In genomic region chr18:79662051-79662450, GRCh38 we compare ENCODE assay signal across 15 cellular contexts.
"Had no signal": no experiment of that assay in that cellular context is flagged by ENCODE, and none has a peak within 500 bp of the region (broad histone marks: within the 10 kb centered on the region; RNA-seq: fewer than 3 reads in every experiment).

No MANE protein-coding gene starts in this region.

- H3K36me3 ChIP-seq: esophagus squamous epithelium, heart left ventricle, right lobe of liver had no signal

- H3K79me2 ChIP-seq: parathyroid adenoma had no signal

- H3K4me1 ChIP-seq: esophagus squamous epithelium, heart left ventricle, parathyroid adenoma, psoas muscle, right lobe of liver had no signal

- H3K27me3 ChIP-seq: right lobe of liver had no signal

- H2AFZ ChIP-seq: parathyroid adenoma had no signal

- H3K9me3 ChIP-seq: heart left ventricle, psoas muscle, right lobe of liver had no signal

- H3K9me3 Mint-ChIP-seq: natural killer cell; stimulated activated naive CD8-positive, alpha-beta T cell treated with anti-CD3 and anti-CD28 coated beads, Interleukin-15, Interleukin-2, amounts not matched to agents 100 ng/mL and 50 ng/mL, for 24 hours had no signal

- H3K4me3 Mint-ChIP-seq: natural killer cell; stimulated activated memory B cell treated with anti-CD40 and anti-IgM and Interleukin-4, amounts not matched to agents 10 μg/mL and 1 μg/mL and 100 μg/mL, for 72 hours; stimulated activated naive CD8-positive, alpha-beta T cell treated with anti-CD3 and anti-CD28 coated beads, Interleukin-15, Interleukin-2, amounts not matched to agents 100 ng/mL and 50 ng/mL, for 24 hours had no signal

- H3K4me1 Mint-ChIP-seq: natural killer cell; stimulated activated memory B cell treated with anti-CD40 and anti-IgM and Interleukin-4, amounts not matched to agents 10 μg/mL and 1 μg/mL and 100 μg/mL, for 72 hours had no signal

- DNase-seq: central memory CD4-positive, alpha-beta T cell; cortex of kidney; esophagus squamous epithelium; foreskin fibroblast; heart left ventricle; mammary epithelial cell; natural killer cell; psoas muscle; retina; right lobe of liver; stimulated activated CD4-positive, alpha-beta T cell treated with anti-CD3 and anti-CD28 coated beads, Interleukin-4, amount 100 ng/mL, for 24 hours; trophoblast cell had no signal

- H3K4me3 ChIP-seq: esophagus squamous epithelium, heart left ventricle, psoas muscle, right lobe of liver had no signal

- H3K27ac ChIP-seq: esophagus squamous epithelium, heart left ventricle, parathyroid adenoma, psoas muscle, right lobe of liver had no signal

- H3K36me3 Mint-ChIP-seq: natural killer cell; stimulated activated memory B cell treated with anti-CD40 and anti-IgM and Interleukin-4, amounts not matched to agents 10 μg/mL and 1 μg/mL and 100 μg/mL, for 72 hours had no signal

- H3K9ac ChIP-seq: parathyroid adenoma had no signal

- H3K27ac Mint-ChIP-seq: natural killer cell; stimulated activated memory B cell treated with anti-CD40 and anti-IgM and Interleukin-4, amounts not matched to agents 10 μg/mL and 1 μg/mL and 100 μg/mL, for 72 hours; stimulated activated naive CD8-positive, alpha-beta T cell treated with anti-CD3 and anti-CD28 coated beads, Interleukin-15, Interleukin-2, amounts not matched to agents 100 ng/mL and 50 ng/mL, for 24 hours had no signal
